14 cellular contexts compared by ENCODE assay signal in genomic region chr10:43208147-43209063, GRCh38. TPM values are rescaled to one million over a fixed set of nuclear protein-coding genes. Genes with fewer than 3 reads are reported as not detected.
DNase-seq lines count a peak whose midpoint lies in the region; ATAC-seq and TF ChIP-seq lines count a peak whose summit lies in the region.
"Had no signal": no experiment of that assay in that cellular context is flagged by ENCODE, and none has a peak within 500 bp of the region (broad histone marks: within the 10 kb centered on the region; RNA-seq: fewer than 3 reads in every experiment).

No MANE protein-coding gene starts in this region.

- no peak overlapping the region for H3K4me3 ChIP-seq in sigmoid colon
- H3K4me3 ChIP-seq: dorsolateral prefrontal cortex had no signal

- no peaks in the 10 kb centered on the region for H3K9me3 Mint-ChIP-seq in activated T-cell treated with anti-CD3 and anti-CD28 coated beads, Interleukin-2, amount 50 U/mL, for 24 hours
- no peaks in the 10 kb centered on the region for H3K9me3 Mint-ChIP-seq in activated T-cell treated with anti-CD3 and anti-CD28 coated beads, Interleukin-2, amount 50 U/mL, for 72 hours
- H3K9me3 Mint-ChIP-seq in activated CD4-positive, alpha-beta memory T cell treated with anti-CD3 and anti-CD28 coated beads for 36 hours, result no peaks in the 10 kb centered on the region
- H3K9me3 Mint-ChIP-seq: T-helper 2 cell treated with Interferon-gamma antibody and Interleukin-4, amounts not matched to agents 5 μg/mL and 100 μg/mL, for 36 hours had no signal

- no peak overlapping the region for H3K27ac Mint-ChIP-seq in activated T-cell treated with anti-CD3 and anti-CD28 coated beads, Interleukin-2, amount 50 U/mL, for 24 hours
- H3K27ac Mint-ChIP-seq in activated T-cell treated with anti-CD3 and anti-CD28 coated beads, Interleukin-2, amount 50 U/mL, for 72 hours, result no peak overlapping the region
- no peak overlapping the region for H3K27ac Mint-ChIP-seq in activated CD4-positive, alpha-beta memory T cell treated with anti-CD3 and anti-CD28 coated beads for 36 hours
- H3K27ac Mint-ChIP-seq: T-helper 2 cell treated with Interferon-gamma antibody and Interleukin-4, amounts not matched to agents 5 μg/mL and 100 μg/mL, for 36 hours had no signal

- CTCF ChIA-PET in activated CD4-positive, alpha-beta memory T cell treated with anti-CD3 and anti-CD28 coated beads for 36 hours (lab: Charles Lee), result no interaction called here

- no peaks in the 10 kb centered on the region for H3K27me3 ChIP-seq in sigmoid colon
- H3K27me3 ChIP-seq: dorsolateral prefrontal cortex, neutrophil had no signal

- H3K9me3 ChIP-seq in sigmoid colon, result no peaks in the 10 kb centered on the region
- H3K9me3 ChIP-seq: neutrophil had no signal

- H3K27me3 Mint-ChIP-seq in activated T-cell treated with anti-CD3 and anti-CD28 coated beads, Interleukin-2, amount 50 U/mL, for 24 hours, result no peaks in the 10 kb centered on the region
- no peaks in the 10 kb centered on the region for H3K27me3 Mint-ChIP-seq in activated T-cell treated with anti-CD3 and anti-CD28 coated beads, Interleukin-2, amount 50 U/mL, for 72 hours (ENCODE audit: low read depth)
- no peaks in the 10 kb centered on the region for H3K27me3 Mint-ChIP-seq in activated CD4-positive, alpha-beta memory T cell treated with anti-CD3 and anti-CD28 coated beads for 36 hours

- TF ChIP-seq CTCF in sigmoid colon (IDR thresholded peaks at IDR 0.05), result no peak

- H3K36me3 Mint-ChIP-seq in activated T-cell treated with anti-CD3 and anti-CD28 coated beads, Interleukin-2, amount 50 U/mL, for 24 hours (ENCODE audit: low read depth), result no peaks in the 10 kb centered on the region
- H3K36me3 Mint-ChIP-seq in activated T-cell treated with anti-CD3 and anti-CD28 coated beads, Interleukin-2, amount 50 U/mL, for 72 hours (ENCODE audit: insufficient read depth in 2 of 2), result no peaks in the 10 kb centered on the region
- H3K36me3 Mint-ChIP-seq in activated CD4-positive, alpha-beta memory T cell treated with anti-CD3 and anti-CD28 coated beads for 36 hours, result no peaks in the 10 kb centered on the region

- ATAC-seq in activated T-cell treated with anti-CD3 and anti-CD28 coated beads, Interleukin-2, amount 50 U/mL, for 72 hours (replicated peaks in 1 of 2), result no peak

- H3K4me1 Mint-ChIP-seq in activated T-cell treated with anti-CD3 and anti-CD28 coated beads, Interleukin-2, amount 50 U/mL, for 24 hours (ENCODE audit: low read depth), result peaks cover 4% of the 10 kb centered on the region
- peaks cover 6% of the 10 kb centered on the region for H3K4me1 Mint-ChIP-seq in activated T-cell treated with anti-CD3 and anti-CD28 coated beads, Interleukin-2, amount 50 U/mL, for 72 hours (ENCODE audit: low read depth)
- peaks cover 3% of the 10 kb centered on the region for H3K4me1 Mint-ChIP-seq in activated CD4-positive, alpha-beta memory T cell treated with anti-CD3 and anti-CD28 coated beads for 36 hours (ENCODE audit: low read depth)

- WGBS in sigmoid colon, 2 donors, result 81 to 83% methylated on average over 16 of the region's 16 CpGs

- H3K27ac ChIP-seq in sigmoid colon, result no peak overlapping the region
- H3K27ac ChIP-seq: dorsolateral prefrontal cortex, neutrophil had no signal

- no peak for TF ChIP-seq POLR2A in sigmoid colon (IDR thresholded peaks at IDR 0.05)

- no peak for TF ChIP-seq EP300 in sigmoid colon (IDR thresholded peaks at IDR 0.05)

- POLR2A ChIA-PET in activated CD4-positive, alpha-beta memory T cell treated with anti-CD3 and anti-CD28 coated beads for 36 hours (lab: Charles Lee), result no interaction called here

- H3K4me1 ChIP-seq in sigmoid colon, result peaks cover 0 to 12% (median 6%) of the 10 kb centered on the region in 4 donors

- DNase-seq in activated T-cell treated with anti-CD3 and anti-CD28 coated beads, Interleukin-2, amount 50 U/mL, for 24 hours, result peak; percentile 21
- DNase-seq in activated T-cell treated with anti-CD3 and anti-CD28 coated beads, Interleukin-2, amount 50 U/mL, for 72 hours, result no peak
- peak; percentile 8 for DNase-seq in activated CD4-positive, alpha-beta memory T cell treated with anti-CD3 and anti-CD28 coated beads for 36 hours
- DNase-seq in cardiac septum (ENCODE audit: low spot score) (peak; percentile 66), sigmoid colon (peak; percentile 60), SW480 (ENCODE audit: low spot score) (no peak), MV-4-11 (lab: John Stamatoyannopoulos, UW) (no peak), SHP77 treated with DMSO at 0.1 percent for 48 hours (lab: John Stamatoyannopoulos, UW) (no peak)
- DNase-seq: KG1, NCI-H1436, NCI-H524 treated with DMSO at 0.1 percent for 48 hours had no signal

- no peak overlapping the region for H3K4me3 Mint-ChIP-seq in activated T-cell treated with anti-CD3 and anti-CD28 coated beads, Interleukin-2, amount 50 U/mL, for 24 hours
- H3K4me3 Mint-ChIP-seq in activated T-cell treated with anti-CD3 and anti-CD28 coated beads, Interleukin-2, amount 50 U/mL, for 72 hours, result no peak overlapping the region
- no peak overlapping the region for H3K4me3 Mint-ChIP-seq in activated CD4-positive, alpha-beta memory T cell treated with anti-CD3 and anti-CD28 coated beads for 36 hours
- H3K4me3 Mint-ChIP-seq: T-helper 2 cell treated with Interferon-gamma antibody and Interleukin-4, amounts not matched to agents 5 μg/mL and 100 μg/mL, for 36 hours had no signal

- no peaks in the 10 kb centered on the region for H3K36me3 ChIP-seq in sigmoid colon
- H3K36me3 ChIP-seq: neutrophil had no signal

- intact Hi-C loops in activated CD4-positive, alpha-beta memory T cell treated with anti-CD3 and anti-CD28 coated beads for 36 hours (cut with micrococcal nuclease), result no loop called here
- intact Hi-C loops in cardiac septum (cut with DNase I) (no loop called here), sigmoid colon (cut with DNase I) (no loop called here)

RNA-seq across cellular contexts. Expression of gene RASGEF1A, which starts 58.5 kb away (rescaled TPM):
- 1 to 10 TPM; 1.7 TPM for total RNA-seq in activated T-cell treated with anti-CD3 and anti-CD28 coated beads, Interleukin-2, amount 50 U/mL, for 72 hours
- total RNA-seq in activated CD4-positive, alpha-beta memory T cell treated with anti-CD3 and anti-CD28 coated beads for 36 hours, result 1 to 10 TPM; 1.2 to 1.9 TPM
- total RNA-seq in cardiac septum (1.0 TPM), sigmoid colon (1 to 10 TPM in 1 of 4 donors, under 1 TPM in 3; 0.27 to 2.5 (median 0.34) TPM)
- polyA plus RNA-seq in sigmoid colon, result 1 to 10 TPM in 1 of 3 donors, under 1 TPM in 2; 0.46 to 1.6 (median 0.60) TPM

Comparison
In these comparisons a context has a peak if more than half of its experiments do, and no peak if none do; other contexts are left out.
1. DNase-seq: peak in activated T-cell treated with anti-CD3 and anti-CD28 coated beads, Interleukin-2, amount 50 U/mL, for 24 hours (single experiment), activated CD4-positive, alpha-beta memory T cell treated with anti-CD3 and anti-CD28 coated beads for 36 hours (single experiment), cardiac septum (single experiment) and sigmoid colon (single experiment); none in activated T-cell treated with anti-CD3 and anti-CD28 coated beads, Interleukin-2, amount 50 U/mL, for 72 hours (0 of 2), SW480 (single experiment), MV-4-11 (single experiment) and SHP77 treated with DMSO at 0.1 percent for 48 hours (single experiment).